In genomic region chr20:22584630-22584921, GRCh38 we compare ENCODE assay signal across 15 cellular contexts. TPM values are rescaled to one million over a fixed set of nuclear protein-coding genes. Genes with fewer than 3 reads are reported as not detected.
DNase-seq lines count a peak whose midpoint lies in the region; ATAC-seq and TF ChIP-seq lines count a peak whose summit lies in the region.
"Had no signal": no experiment of that assay in that cellular context is flagged by ENCODE, and none has a peak within 500 bp of the region (broad histone marks: within the 10 kb centered on the region; RNA-seq: fewer than 3 reads in every experiment).

No MANE protein-coding gene starts in this region.

- H3K9me3 ChIP-seq in HUES64 (ENCODE audit: insufficient read depth, low read depth, low read length): no peaks in the 10 kb centered on the region; the same call in 1 of the 2 replicates
- H3K9me3 ChIP-seq in hepatocyte (ENCODE audit: low read depth): no peaks in the 10 kb centered on the region
- H3K9me3 ChIP-seq: SK-N-SH had no signal

- H3K4me3 ChIP-seq in HUES64 (ENCODE audit: low read length) (peak overlapping the region; percentile 26), hepatocyte (peak overlapping the region; percentile 12), rectal smooth muscle tissue (ENCODE audit: low read length) (peak overlapping the region; percentile 41)

- H3K9me2 ChIP-seq in hepatocyte (replicated peaks; ENCODE audit: insufficient read depth): no peaks in the 10 kb centered on the region
- H3K9me2 ChIP-seq: SK-N-SH had no signal

- H3K4me1 ChIP-seq in HUES64 (ENCODE audit: insufficient read depth, low read length) (peaks cover 15% of the 10 kb centered on the region), hepatocyte (ENCODE audit: insufficient read depth) (peaks cover 21% of the 10 kb centered on the region), rectal smooth muscle tissue (ENCODE audit: control insufficient read depth, insufficient read depth, low read length) (no peaks in the 10 kb centered on the region)

- H3K27me3 ChIP-seq in HUES64 (ENCODE audit: insufficient read depth, low read length): peaks cover 99% of the 10 kb centered on the region
- H3K27me3 ChIP-seq in hepatocyte: peaks cover 95% of the 10 kb centered on the region
- H3K27me3 ChIP-seq in rectal smooth muscle tissue (ENCODE audit: control insufficient read depth, insufficient read depth, low read length): peaks cover 28% of the 10 kb centered on the region

- no peaks in the 10 kb centered on the region for H3K4me1 Mint-ChIP-seq in effector memory CD8-positive, alpha-beta T cell (ENCODE audit: low read depth in 2 of 2)
- H3K4me1 Mint-ChIP-seq in activated CD4-positive, alpha-beta T cell treated with anti-CD3 and anti-CD28 coated beads, Interleukin-2, amount 10 ng/mL, durations not matched to agents 7 days and 5 days: no peaks in the 10 kb centered on the region

- POLR2A ChIA-PET in activated CD4-positive, alpha-beta T cell treated with anti-CD3 and anti-CD28 coated beads, Interleukin-2, amount 10 ng/mL, durations not matched to agents 7 days and 5 days (lab: Charles Lee): no interaction called here

- TF ChIP-seq CTCF in hepatocyte (IDR thresholded peaks at IDR 0.05; ENCODE audit: poor library complexity): no peak

- peak overlapping the region; percentile 56 for H2AFZ ChIP-seq in hepatocyte

- H3K27me3 Mint-ChIP-seq in effector memory CD8-positive, alpha-beta T cell: peaks cover 41 to 78% of the 10 kb centered on the region in 2 donors
- peaks cover 75% of the 10 kb centered on the region for H3K27me3 Mint-ChIP-seq in activated CD4-positive, alpha-beta T cell treated with anti-CD3 and anti-CD28 coated beads, Interleukin-2, amount 10 ng/mL, durations not matched to agents 7 days and 5 days

- no peak overlapping the region for H3K4me3 Mint-ChIP-seq in effector memory CD8-positive, alpha-beta T cell
- H3K4me3 Mint-ChIP-seq in activated CD4-positive, alpha-beta T cell treated with anti-CD3 and anti-CD28 coated beads, Interleukin-2, amount 10 ng/mL, durations not matched to agents 7 days and 5 days: no peak overlapping the region
- H3K4me3 Mint-ChIP-seq: activated naive CD8-positive, alpha-beta T cell treated with anti-CD3 and anti-CD28 coated beads, Interleukin-2, amount 10 ng/mL, durations not matched to agents 7 days and 5 days had no signal

- peak overlapping the region; percentile 80 for H3K4me2 ChIP-seq in hepatocyte
- H3K4me2 ChIP-seq: SK-N-SH had no signal

- DNase-seq in NCI-H748 (lab: John Stamatoyannopoulos, UW; ENCODE audit: unreplicated experiment): peak; percentile 98
- DNase-seq in hepatocyte (ENCODE audit: low spot score): peak; percentile 84
- no peak for DNase-seq in effector memory CD8-positive, alpha-beta T cell
- no peak for DNase-seq in NCI-H2171 (lab: John Stamatoyannopoulos, UW)
- no peak for DNase-seq in activated CD4-positive, alpha-beta T cell treated with anti-CD3 and anti-CD28 coated beads, Interleukin-2, amount 10 ng/mL, durations not matched to agents 7 days and 5 days
- DNase-seq: activated naive CD8-positive, alpha-beta T cell treated with anti-CD3 and anti-CD28 coated beads, Interleukin-2, amount 10 ng/mL, durations not matched to agents 7 days and 5 days; effector CD4-positive, alpha-beta T cell; hypothalamus; occipital lobe; SK-N-SH; stimulated activated CD4-positive, alpha-beta T cell treated with anti-CD3 and anti-CD28 coated beads, Interleukin-2, amount 100 ng/mL, for 48 hours; substantia nigra had no signal

- no peak overlapping the region for H3K27ac ChIP-seq in HUES64 (ENCODE audit: low read depth, low read length)
- H3K27ac ChIP-seq in hepatocyte: peak overlapping the region; percentile 91
- no peak overlapping the region for H3K27ac ChIP-seq in rectal smooth muscle tissue (ENCODE audit: low read depth, low read length)

- H3K9me3 Mint-ChIP-seq in effector memory CD8-positive, alpha-beta T cell: peaks cover 2 to 9% of the 10 kb centered on the region in 2 donors
- H3K9me3 Mint-ChIP-seq in activated CD4-positive, alpha-beta T cell treated with anti-CD3 and anti-CD28 coated beads, Interleukin-2, amount 10 ng/mL, durations not matched to agents 7 days and 5 days: no peaks in the 10 kb centered on the region
- H3K9me3 Mint-ChIP-seq: activated naive CD8-positive, alpha-beta T cell treated with anti-CD3 and anti-CD28 coated beads, Interleukin-2, amount 10 ng/mL, durations not matched to agents 7 days and 5 days had no signal

- H3K36me3 ChIP-seq in HUES64 (ENCODE audit: insufficient read depth, low read length) (no peaks in the 10 kb centered on the region), hepatocyte (replicated peaks; ENCODE audit: insufficient read depth, low read depth) (no peaks in the 10 kb centered on the region), rectal smooth muscle tissue (ENCODE audit: control insufficient read depth, insufficient read depth, low read length) (no peaks in the 10 kb centered on the region)

- H3K27ac Mint-ChIP-seq in effector memory CD8-positive, alpha-beta T cell: no peak overlapping the region
- no peak overlapping the region for H3K27ac Mint-ChIP-seq in activated CD4-positive, alpha-beta T cell treated with anti-CD3 and anti-CD28 coated beads, Interleukin-2, amount 10 ng/mL, durations not matched to agents 7 days and 5 days
- H3K27ac Mint-ChIP-seq: activated naive CD8-positive, alpha-beta T cell treated with anti-CD3 and anti-CD28 coated beads, Interleukin-2, amount 10 ng/mL, durations not matched to agents 7 days and 5 days had no signal

- no peaks in the 10 kb centered on the region for H4K20me1 ChIP-seq in hepatocyte (ENCODE audit: insufficient read depth, poor library complexity, severe bottlenecking)

- no peak for ATAC-seq in effector memory CD8-positive, alpha-beta T cell (replicated peaks)
- no peak for ATAC-seq in HG02759 (IDR thresholded peaks at IDR 0.05; ENCODE audit: unreplicated experiment)

- CTCF ChIA-PET in activated CD4-positive, alpha-beta T cell treated with anti-CD3 and anti-CD28 coated beads, Interleukin-2, amount 10 ng/mL, durations not matched to agents 7 days and 5 days (lab: Charles Lee): no interaction called here

- WGBS in HUES64: 0% methylated on average over 20 of the region's 25 CpGs
- WGBS in hepatocyte (ENCODE audit: low lambda C conversion rate, missing lambda C conversion rate): no CpG with 5 or more reads among the region's 25 CpGs

- no peaks in the 10 kb centered on the region for H3K36me3 Mint-ChIP-seq in effector memory CD8-positive, alpha-beta T cell (ENCODE audit: insufficient read depth)
- H3K36me3 Mint-ChIP-seq in activated CD4-positive, alpha-beta T cell treated with anti-CD3 and anti-CD28 coated beads, Interleukin-2, amount 10 ng/mL, durations not matched to agents 7 days and 5 days (ENCODE audit: low read depth): no peaks in the 10 kb centered on the region

- H3K9ac ChIP-seq in HUES64 (ENCODE audit: low read depth, low read length) (no peak overlapping the region), rectal smooth muscle tissue (ENCODE audit: low read length) (no peak overlapping the region)
- H3K9ac ChIP-seq: SK-N-SH had no signal

- peaks cover 8% of the 10 kb centered on the region for H3K79me2 ChIP-seq in hepatocyte

RNA-seq across cellular contexts. Expression of gene FOXA2, which starts 0.2 kb away (rescaled TPM):
- polyA plus RNA-seq in HUES64 (2013, experiment 1 of 2): 5.9 TPM
- polyA plus RNA-seq in HUES64 (2013, experiment 2 of 2): 7.4 TPM
- total RNA-seq in hepatocyte: 7.9 and 11.1 TPM in 2 replicates
- 13.3 and 17.5 TPM in 2 replicates for polyA plus RNA-seq in hepatocyte
- total RNA-seq in activated CD4-positive, alpha-beta T cell treated with anti-CD3 and anti-CD28 coated beads, Interleukin-2, amount 10 ng/mL, durations not matched to agents 7 days and 5 days: not detected
- total RNA-seq: activated naive CD8-positive, alpha-beta T cell treated with anti-CD3 and anti-CD28 coated beads, Interleukin-2, amount 10 ng/mL, durations not matched to agents 7 days and 5 days; occipital lobe had no signal
- polyA plus RNA-seq: SK-N-SH had no signal

Comparison
In these comparisons a context has a peak if more than half of its experiments do, and no peak if none do; other contexts are left out.
1. DNase-seq: peak in NCI-H748 (single experiment) and hepatocyte (single experiment); none in effector memory CD8-positive, alpha-beta T cell (0 of 3), NCI-H2171 (single experiment) and activated CD4-positive, alpha-beta T cell treated with anti-CD3 and anti-CD28 coated beads, Interleukin-2, amount 10 ng/mL, durations not matched to agents 7 days and 5 days (single experiment).
2. Peak in every context shown above with its lines, with median percentiles within 50 percentile points of each other: H3K4me3 ChIP-seq.